Comparison of ENCODE assay signal across 1 cellular context in genomic region chr15:68666812-68667450, GRCh38.
TF ChIP-seq lines count a peak whose summit lies in the region.

No MANE protein-coding gene starts in this region.

TF ChIP-seq in IMR-90, 13 proteins besides CTCF, POLR2A, EP300 and RAD21 (continued from another document):
- TF ChIP-seq ELK1 (IDR thresholded peaks at IDR 0.05; ENCODE audit: borderline replicate concordance, low read depth, low read length), result no peak
- TF ChIP-seq FOS (IDR thresholded peaks at IDR 0.05; ENCODE audit: low read depth, low read length), result no peak
- TF ChIP-seq SMC3 (IDR thresholded peaks at IDR 0.05; ENCODE audit: low read depth, low read length), result no peak
- TF ChIP-seq CEBPB (IDR thresholded peaks at IDR 0.05; ENCODE audit: low read depth, low read length), result no peak
- no peak for TF ChIP-seq NFE2L2 (IDR thresholded peaks at IDR 0.05; ENCODE audit: low read depth, low read length)
- TF ChIP-seq CHD1 (IDR thresholded peaks at IDR 0.05; ENCODE audit: low read depth, low read length), result no peak
- no peak for TF ChIP-seq USF2 (IDR thresholded peaks at IDR 0.05; ENCODE audit: low read depth, low read length)
- TF ChIP-seq MXI1 (IDR thresholded peaks at IDR 0.05; ENCODE audit: borderline replicate concordance, low read depth, low read length), result no peak
- TF ChIP-seq RCOR1 (IDR thresholded peaks at IDR 0.05; ENCODE audit: insufficient replicate concordance, low read length), result no peak
